In the genomic region with DNA sequence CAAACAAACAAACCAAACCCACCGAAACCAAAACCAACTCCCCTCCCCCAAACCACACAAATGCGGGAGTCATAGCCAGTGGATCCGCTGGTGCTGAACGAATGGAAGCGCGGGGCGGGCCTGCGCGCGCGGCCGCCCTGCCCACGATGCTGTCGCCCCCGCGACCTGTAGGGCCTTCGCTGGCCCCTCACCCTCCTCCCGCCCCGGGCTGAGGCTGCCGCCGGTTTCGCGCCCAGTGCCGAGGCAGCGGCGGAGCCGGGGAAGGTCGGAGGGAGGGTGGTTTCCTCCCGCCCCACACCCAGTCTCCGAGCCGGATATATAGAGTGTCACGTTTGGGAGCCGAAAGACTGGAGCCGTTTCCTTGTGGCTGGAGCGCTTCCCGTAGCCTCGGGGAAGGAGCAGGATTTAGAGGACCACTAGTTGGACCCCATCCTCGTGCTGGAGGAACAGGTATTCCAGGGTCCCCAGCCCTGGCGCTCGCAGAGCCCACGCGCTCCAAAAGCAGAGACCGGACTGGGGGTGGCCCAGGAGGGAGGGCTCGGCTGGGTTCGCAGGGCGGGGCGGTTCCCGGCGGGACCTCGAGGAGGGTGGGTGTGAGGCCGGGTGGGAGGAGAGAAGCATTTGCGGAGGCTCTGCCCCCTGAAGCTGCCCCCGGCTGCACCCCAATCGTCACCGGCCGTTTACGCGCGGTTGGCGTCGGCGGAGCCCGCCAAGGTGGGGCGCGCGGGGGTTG, we compare ENCODE assay signal across 8 cellular contexts. TPM values are rescaled to one million over a fixed set of nuclear protein-coding genes. Genes with fewer than 3 reads are reported as not detected.
DNase-seq lines count a peak whose midpoint lies in the region; ATAC-seq and TF ChIP-seq lines count a peak whose summit lies in the region.

Gene FAR2 (plus strand): TSS at position 321 of the 733 bp plus-strand sequence. CDS start 121,172 bp downstream, outside the sequence.

- TF ChIP-seq CTCF in upper lobe of left lung (IDR thresholded peaks at IDR 0.05), result no peak

- no peaks in the 10 kb centered on the region for H3K27me3 ChIP-seq in upper lobe of left lung

- WGBS in upper lobe of left lung, 2 donors, result 0 to 2% methylated on average over 28 to 57 of the region's 66 CpGs

- DNase-seq in NCI-H524 (lab: John Stamatoyannopoulos, UW), result peak; percentile 21 to 59
- DNase-seq in NCI-H524 treated with DMSO at 0.1 percent for 48 hours (lab: John Stamatoyannopoulos, UW), result no peak
- DNase-seq in RPMI8226, result peak; percentile 40
- DNase-seq in activated naive CD4-positive, alpha-beta T cell treated with anti-CD3 and anti-CD28 coated beads, Interleukin-2, amount 10 ng/mL, durations not matched to agents 7 days and 5 days, result peak; percentile 70
- DNase-seq in glomerular endothelial cell (ENCODE audit: extremely low read depth, low read depth, low spot score), result no peak
- peak in 29 of 56 donors; percentile 22 to 66 (median 46) for DNase-seq in nucleus accumbens (lab: John Stamatoyannopoulos, UW)
- DNase-seq in upper lobe of left lung, result peak; percentile 40 to 91

- CTCF ChIA-PET in activated naive CD4-positive, alpha-beta T cell treated with anti-CD3 and anti-CD28 coated beads, Interleukin-2, amount 10 ng/mL, durations not matched to agents 7 days and 5 days (lab: Charles Lee), result no interaction called here

- TF ChIP-seq POLR2A in upper lobe of left lung (IDR thresholded peaks at IDR 0.05), result peak in 2 of 4 donors; percentile 46 to 55

- ATAC-seq in HG03039 (IDR thresholded peaks at IDR 0.05; ENCODE audit: unreplicated experiment) (peak; percentile 38), upper lobe of left lung (ENCODE audit: low FRiP score in 2 of 2) (peak; percentile 68 to 87)

- H3K4me1 ChIP-seq in upper lobe of left lung, result peaks cover 9 to 43% (median 34%) of the 10 kb centered on the region in 4 donors

- H3K36me3 Mint-ChIP-seq in activated naive CD4-positive, alpha-beta T cell treated with anti-CD3 and anti-CD28 coated beads, Interleukin-2, amount 10 ng/mL, durations not matched to agents 7 days and 5 days, result peaks cover 4% of the 10 kb centered on the region

- no peaks in the 10 kb centered on the region for H3K9me3 Mint-ChIP-seq in activated naive CD4-positive, alpha-beta T cell treated with anti-CD3 and anti-CD28 coated beads, Interleukin-2, amount 10 ng/mL, durations not matched to agents 7 days and 5 days

- H3K9me3 ChIP-seq in upper lobe of left lung, result no peaks in the 10 kb centered on the region

- H3K27ac ChIP-seq in upper lobe of left lung, result peak within 1 kb of the TSS; percentile 83 to 91 (median 90)

- H3K36me3 ChIP-seq in upper lobe of left lung, result no peaks in the 10 kb centered on the region

- H3K27ac Mint-ChIP-seq in activated naive CD4-positive, alpha-beta T cell treated with anti-CD3 and anti-CD28 coated beads, Interleukin-2, amount 10 ng/mL, durations not matched to agents 7 days and 5 days, result peak within 1 kb of the TSS; percentile 89

- TF ChIP-seq EP300 in upper lobe of left lung (IDR thresholded peaks at IDR 0.05), result no peak

- H3K27me3 Mint-ChIP-seq in activated naive CD4-positive, alpha-beta T cell treated with anti-CD3 and anti-CD28 coated beads, Interleukin-2, amount 10 ng/mL, durations not matched to agents 7 days and 5 days, result peaks cover 35% of the 10 kb centered on the region

- H3K4me1 Mint-ChIP-seq in activated naive CD4-positive, alpha-beta T cell treated with anti-CD3 and anti-CD28 coated beads, Interleukin-2, amount 10 ng/mL, durations not matched to agents 7 days and 5 days, result peaks cover 30% of the 10 kb centered on the region

- H3K4me3 ChIP-seq in upper lobe of left lung, result peak within 1 kb of the TSS; percentile 64 to 81 (median 67)

- H3K4me3 Mint-ChIP-seq in activated naive CD4-positive, alpha-beta T cell treated with anti-CD3 and anti-CD28 coated beads, Interleukin-2, amount 10 ng/mL, durations not matched to agents 7 days and 5 days, result peak within 1 kb of the TSS; percentile 93

RNA-seq across cellular contexts. Expression of gene FAR2, which starts in this region (rescaled TPM):
- total RNA-seq in glomerular endothelial cell (46.4 and 51.4 TPM in 2 replicates), upper lobe of left lung (10 to 100 TPM in 5 of 6 donors, 1 to 10 TPM in 1; 6.0 to 25.7 (median 15.9) TPM)

Comparison
In these comparisons a context has a peak if more than half of its experiments do, and no peak if none do; other contexts are left out.
1. DNase-seq: peak in NCI-H524 (2 of 2), RPMI8226 (single experiment), activated naive CD4-positive, alpha-beta T cell treated with anti-CD3 and anti-CD28 coated beads, Interleukin-2, amount 10 ng/mL, durations not matched to agents 7 days and 5 days (single experiment), nucleus accumbens (29 of 56) and upper lobe of left lung (2 of 2); none in NCI-H524 treated with DMSO at 0.1 percent for 48 hours (single experiment) and glomerular endothelial cell (single experiment).